9 cellular contexts compared by ENCODE assay signal in genomic region chr4:152678841-152679240, GRCh38. TPM values are rescaled to one million over a fixed set of nuclear protein-coding genes. Genes with fewer than 3 reads are reported as not detected.
DNase-seq lines count a peak whose midpoint lies in the region; ATAC-seq and TF ChIP-seq lines count a peak whose summit lies in the region.
"Had no signal": no experiment of that assay in that cellular context is flagged by ENCODE, and none has a peak within 500 bp of the region (broad histone marks: within the 10 kb centered on the region; RNA-seq: fewer than 3 reads in every experiment).

No MANE protein-coding gene starts in this region.

- peaks cover 59% of the 10 kb centered on the region for H3K4me1 Mint-ChIP-seq in stimulated activated naive CD8-positive, alpha-beta T cell treated with anti-CD3 and anti-CD28 coated beads, Interleukin-15, Interleukin-2, amounts not matched to agents 100 ng/mL and 50 ng/mL, for 24 hours (ENCODE audit: low read depth)

- H3K36me3 Mint-ChIP-seq in stimulated activated naive CD8-positive, alpha-beta T cell treated with anti-CD3 and anti-CD28 coated beads, Interleukin-15, Interleukin-2, amounts not matched to agents 100 ng/mL and 50 ng/mL, for 24 hours (ENCODE audit: low read depth): no peaks in the 10 kb centered on the region

- H3K4me3 Mint-ChIP-seq in stimulated activated naive CD8-positive, alpha-beta T cell treated with anti-CD3 and anti-CD28 coated beads, Interleukin-15, Interleukin-2, amounts not matched to agents 100 ng/mL and 50 ng/mL, for 24 hours: peak overlapping the region; percentile 88

- H3K9me3 ChIP-seq in SJCRH30 (replicated peaks) (no peaks in the 10 kb centered on the region), upper lobe of right lung (no peaks in the 10 kb centered on the region)

- H3K27ac ChIP-seq in SJCRH30: no peak overlapping the region
- H3K27ac ChIP-seq in upper lobe of right lung: no peak overlapping the region

- H3K36me3 ChIP-seq in SJCRH30: no peaks in the 10 kb centered on the region
- H3K36me3 ChIP-seq in upper lobe of right lung: no peaks in the 10 kb centered on the region

- H3K27me3 ChIP-seq in SJCRH30 (no peaks in the 10 kb centered on the region), upper lobe of right lung (no peaks in the 10 kb centered on the region)

- ATAC-seq in stimulated activated naive CD8-positive, alpha-beta T cell treated with anti-CD3 and anti-CD28 coated beads, Interleukin-15, Interleukin-2, amounts not matched to agents 100 U/mL and 50 U/mL, for 24 hours: no peak
- ATAC-seq in upper lobe of right lung (no peak), HG03432 (IDR thresholded peaks at IDR 0.05; ENCODE audit: unreplicated experiment) (no peak)

- H3K9me3 Mint-ChIP-seq in stimulated activated naive CD8-positive, alpha-beta T cell treated with anti-CD3 and anti-CD28 coated beads, Interleukin-15, Interleukin-2, amounts not matched to agents 100 ng/mL and 50 ng/mL, for 24 hours: no peaks in the 10 kb centered on the region

- intact Hi-C loops in upper lobe of right lung (cut with DNase I): no loop called here

- peak overlapping the region; percentile 58; the same call in 1 of the 2 replicates for H3K4me3 ChIP-seq in SJCRH30
- peak overlapping the region; percentile 67 for H3K4me3 ChIP-seq in fibroblast of pulmonary artery (replicated peaks; ENCODE audit: low read depth, low read length)
- peak overlapping the region; percentile 50 for H3K4me3 ChIP-seq in upper lobe of right lung

- no peak overlapping the region for H3K27ac Mint-ChIP-seq in stimulated activated naive CD8-positive, alpha-beta T cell treated with anti-CD3 and anti-CD28 coated beads, Interleukin-15, Interleukin-2, amounts not matched to agents 100 ng/mL and 50 ng/mL, for 24 hours

- DNase-seq in stimulated activated naive CD8-positive, alpha-beta T cell treated with anti-CD3 and anti-CD28 coated beads, Interleukin-15, Interleukin-2, amounts not matched to agents 100 U/mL and 50 U/mL, for 24 hours: no peak
- DNase-seq in SJCRH30 (no peak), fibroblast of pulmonary artery (ENCODE audit: low read depth) (no peak), upper lobe of right lung (no peak), ureter (ENCODE audit: low spot score) (no peak), ecto neural progenitor cell (ENCODE audit: low spot score) (no peak)
- DNase-seq: NCI-H82 had no signal

- H3K4me1 ChIP-seq in SJCRH30: no peaks in the 10 kb centered on the region
- H3K4me1 ChIP-seq in upper lobe of right lung: no peaks in the 10 kb centered on the region

- no peaks in the 10 kb centered on the region for H3K27me3 Mint-ChIP-seq in stimulated activated naive CD8-positive, alpha-beta T cell treated with anti-CD3 and anti-CD28 coated beads, Interleukin-15, Interleukin-2, amounts not matched to agents 100 ng/mL and 50 ng/mL, for 24 hours

- TF ChIP-seq CTCF in fibroblast of pulmonary artery (IDR thresholded peaks at IDR 0.05; ENCODE audit: low read length, missing control alignments) (no peak), upper lobe of right lung (IDR thresholded peaks at IDR 0.05) (no peak)

RNA-seq across cellular contexts. Expression of gene TMEM154, which starts 1.0 kb away (rescaled TPM):
- total RNA-seq in SJCRH30 (2014; rRNA removed; shearing (Covaris generic)): 0.08 and 0.33 TPM in 2 replicates
- total RNA-seq in upper lobe of right lung (12.7 TPM), ureter (86.5 TPM)

Comparison
In these comparisons a context has a peak if more than half of its experiments do, and no peak if none do; other contexts are left out.
1. RNA of gene TMEM154, which starts 1.0 kb away (total RNA-seq): 86.5 TPM in ureter (single experiment) and 12.7 TPM in upper lobe of right lung (single experiment); 0.08 to 0.33 TPM in SJCRH30; every median in the first group is over 10 times any median in the second.
2. Peak in every context shown above with its lines, with median percentiles within 50 percentile points of each other: H3K4me3 ChIP-seq.